ENCODE assay signal across 6 cellular contexts in genomic region chr4:176385601-176386000, GRCh38.
"Had no signal": no experiment of that assay in that cellular context is flagged by ENCODE, and none has a peak within 500 bp of the region (broad histone marks: within the 10 kb centered on the region; RNA-seq: fewer than 3 reads in every experiment).

No MANE protein-coding gene starts in this region.

- DNase-seq: IMR-90, KBM-7, KG1 had no signal

- H3K36me3 Mint-ChIP-seq: IgD-negative memory B cell had no signal

- H3K4me1 Mint-ChIP-seq: IgD-negative memory B cell had no signal

- ATAC-seq: HepG2, K562 had no signal

- H3K4me3 Mint-ChIP-seq: IgD-negative memory B cell had no signal

- H3K27ac Mint-ChIP-seq: IgD-negative memory B cell had no signal

- H3K9me3 Mint-ChIP-seq: IgD-negative memory B cell had no signal
